29 cellular contexts compared by ENCODE assay signal in the genomic region with DNA sequence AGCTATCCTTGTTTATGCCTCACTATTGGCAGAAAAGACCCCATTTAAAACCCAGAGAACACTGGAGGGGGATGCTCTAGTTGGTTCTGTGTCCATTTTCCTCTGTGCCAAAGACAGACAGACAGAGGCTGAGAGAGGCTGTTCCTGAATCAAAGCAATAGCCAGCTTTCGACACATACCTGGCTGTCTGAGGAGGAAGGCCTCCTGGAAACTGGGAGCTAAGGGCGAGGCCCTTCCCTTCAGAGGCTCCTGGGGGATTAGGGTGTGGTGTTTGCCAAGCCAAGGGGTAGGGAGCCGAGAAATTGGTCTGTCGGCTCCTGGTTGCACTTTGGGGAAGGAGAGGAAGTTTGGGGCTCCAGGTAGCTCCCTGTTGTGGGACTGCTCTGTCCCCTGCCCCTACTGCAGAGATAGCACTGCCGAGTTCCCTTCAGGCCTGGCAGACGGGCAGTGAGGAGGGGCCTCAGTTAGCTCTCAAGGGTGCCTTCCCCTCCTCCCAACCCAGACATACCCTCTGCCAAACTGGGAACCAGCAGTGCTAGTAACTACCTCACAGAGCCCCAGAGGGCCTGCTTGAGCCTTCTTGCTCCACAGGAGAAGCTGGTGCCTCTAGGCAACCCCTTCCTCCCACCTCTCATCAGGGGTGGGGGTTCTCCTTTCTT. TPM values are rescaled to one million over a fixed set of nuclear protein-coding genes. Genes with fewer than 3 reads are reported as not detected.
DNase-seq lines count a peak whose midpoint lies in the region; ATAC-seq and TF ChIP-seq lines count a peak whose summit lies in the region.
"Had no signal": no experiment of that assay in that cellular context is flagged by ENCODE, and none has a peak within 500 bp of the region (broad histone marks: within the 10 kb centered on the region; RNA-seq: fewer than 3 reads in every experiment).

No MANE protein-coding gene starts in this region.

- H3K27me3 ChIP-seq in PC-3 (ENCODE audit: low read length) (no peaks in the 10 kb centered on the region), iPS-20b (ENCODE audit: insufficient read depth, low read length) (no peaks in the 10 kb centered on the region)
- H3K27me3 ChIP-seq: pancreas had no signal

- H3K9ac ChIP-seq in PC-3 (ENCODE audit: low read length), result no peak overlapping the region
- H3K9ac ChIP-seq in iPS-20b (ENCODE audit: low read depth, low read length), result 0 out of 2 replicates have a peak overlapping the region, but pooled peaks have one; percentile 0

- CTCF ChIA-PET in HEK293 (lab: Yijun Ruan, JAX), result interaction anchor here (0.6 to 1.2 kb wide), 5 partner anchors 20 to 175 kb away, joined by 3 to 8 read pairs (median 3); no protein-coding TSS in a partner anchor
- CTCF ChIA-PET in PC-3 (lab: Charles Lee), result interaction anchor here (0.6 to 0.7 kb wide), 3 partner anchors 17 to 534 kb away, joined by 3 to 4 read pairs (median 3); partner anchors contain the start of gene ATP5MC1

- no peaks in the 10 kb centered on the region for H3K9me2 ChIP-seq in PC-3 (replicated peaks; ENCODE audit: low read length)

- H4K20me1 ChIP-seq in PC-3 (ENCODE audit: low read length), result no peaks in the 10 kb centered on the region

- H3F3A ChIP-seq in PC-3 (ENCODE audit: low read length, unreplicated experiment), result no peaks in the 10 kb centered on the region

- peaks cover 2% of the 10 kb centered on the region; the same call in 1 of the 2 replicates for H3K4me1 ChIP-seq in HEK293 (ENCODE audit: control insufficient read depth, insufficient read depth, low read length)
- no peaks in the 10 kb centered on the region for H3K4me1 ChIP-seq in PC-3 (ENCODE audit: insufficient read depth, low read length)
- peaks cover 26% of the 10 kb centered on the region for H3K4me1 ChIP-seq in iPS-20b (ENCODE audit: insufficient read depth, low read length)
- H3K4me1 ChIP-seq: heart left ventricle, pancreas had no signal

- no peak for DNase-seq in PC-3
- no peak for DNase-seq in progenitor cell of endocrine pancreas (ENCODE audit: low spot score, unreplicated experiment)
- DNase-seq in 8988T, result no peak
- DNase-seq in NK-92 treated with Interleukin-12 subunit alpha and Interleukin-12 subunit beta, amount 100 ng/mL, for 24 hours (lab: John Stamatoyannopoulos, UW), result no peak
- DNase-seq: activated CD4-positive, alpha-beta T cell treated with anti-CD3 and anti-CD28 coated beads, Interleukin-2, amount 50 U/mL, for 4 hours; activated T-cell treated with anti-CD3 and anti-CD28 coated beads, Interleukin-2, amount 50 U/mL, for 72 hours; COR-L47; foreskin melanocyte; GDM1; heart left ventricle; NCI-H1417 treated with DMSO at 0.1 percent for 48 hours; NCI-H2029 treated with DMSO at 0.1 percent for 48 hours; NCI-H226; NCI-H748 treated with DMSO at 0.1 percent for 48 hours; pancreas; retina; stimulated activated naive CD4-positive, alpha-beta T cell had no signal

- no peak for TF ChIP-seq CTCF in HEK293 (tag by site-specific recombination; IDR thresholded peaks at IDR 0.05)
- no peak for TF ChIP-seq CTCF in PC-3 (conservative IDR thresholded peaks at IDR 0.05; ENCODE audit: low read depth, low read length)
- TF ChIP-seq CTCF in progenitor cell of endocrine pancreas (IDR thresholded peaks at IDR 0.05; ENCODE audit: unreplicated experiment), result no peak

- H3K79me2 ChIP-seq in PC-3 (ENCODE audit: low read length), result no peaks in the 10 kb centered on the region

- peaks cover 1% of the 10 kb centered on the region for H3K4me1 Mint-ChIP-seq in progenitor cell of endocrine pancreas (ENCODE audit: low read depth)
- H3K4me1 Mint-ChIP-seq: central memory CD8-positive, alpha-beta T cell had no signal

- peak overlapping the region; percentile 64 for H3K27ac Mint-ChIP-seq in progenitor cell of endocrine pancreas
- H3K27ac Mint-ChIP-seq: activated T-cell treated with anti-CD3 and anti-CD28 coated beads, Interleukin-2, amount 50 U/mL, for 72 hours; dendritic cell treated with granulocyte-macrophage colony-stimulating factor and Interleukin-4, amounts not matched to agents 40 ng/mL and 50 ng/mL, for 4 days had no signal

- H3K9me3 ChIP-seq in HEK293 (ENCODE audit: control insufficient read depth, insufficient read depth, low read depth, low read length), result no peaks in the 10 kb centered on the region
- H3K9me3 ChIP-seq in PC-3 (ENCODE audit: low read length), result no peaks in the 10 kb centered on the region
- H3K9me3 ChIP-seq in iPS-20b (ENCODE audit: insufficient read depth, low read depth, low read length), result no peaks in the 10 kb centered on the region
- H3K9me3 ChIP-seq: heart left ventricle, pancreas had no signal

- POLR2A ChIA-PET in HEK293 (lab: Yijun Ruan, JAX), result interaction anchor here (0.6 kb wide), 1 partner anchor 90 kb away, joined by 5 read pairs; no protein-coding TSS in a partner anchor
- POLR2A ChIA-PET in PC-3 (lab: Charles Lee; ENCODE audit: unreplicated experiment), result interaction anchor here (0.7 kb wide), 1 partner anchor 108 kb away, joined by 4 read pairs; no protein-coding TSS in a partner anchor

- H3K4me3 ChIP-seq in HEK293 (ENCODE audit: low read depth, low read length) (no peak overlapping the region), PC-3 (ENCODE audit: low read length) (no peak overlapping the region), iPS-20b (ENCODE audit: low read length) (no peak overlapping the region)
- H3K4me3 ChIP-seq: heart left ventricle, lung, pancreas, skin epidermis had no signal

- H3K27me3 Mint-ChIP-seq in progenitor cell of endocrine pancreas, result no peaks in the 10 kb centered on the region

- no peak overlapping the region for H3K4me3 Mint-ChIP-seq in progenitor cell of endocrine pancreas (ENCODE audit: low read depth)
- H3K4me3 Mint-ChIP-seq: activated T-cell treated with anti-CD3 and anti-CD28 coated beads, Interleukin-2, amount 50 U/mL, for 72 hours; central memory CD8-positive, alpha-beta T cell; dendritic cell treated with granulocyte-macrophage colony-stimulating factor and Interleukin-4, amounts not matched to agents 40 ng/mL and 50 ng/mL, for 4 days had no signal

- BruUV-seq in PC-3 (replicated peaks; lab: Mats Ljungman, UMichigan), result no TSS peak

- no peaks in the 10 kb centered on the region for H3K9me3 Mint-ChIP-seq in progenitor cell of endocrine pancreas (ENCODE audit: low read depth)
- H3K9me3 Mint-ChIP-seq: activated T-cell treated with anti-CD3 and anti-CD28 coated beads, Interleukin-2, amount 50 U/mL, for 72 hours; central memory CD8-positive, alpha-beta T cell; dendritic cell treated with granulocyte-macrophage colony-stimulating factor and Interleukin-4, amounts not matched to agents 40 ng/mL and 50 ng/mL, for 4 days had no signal

- H3K27ac ChIP-seq in HEK293 (ENCODE audit: extremely low read depth, low read depth, low read length) (peak overlapping the region; percentile 31; the same call in 1 of the 2 replicates), PC-3 (ENCODE audit: low read length) (no peak overlapping the region), iPS-20b (ENCODE audit: low read length) (no peak overlapping the region)
- H3K27ac ChIP-seq: C4-2B, heart left ventricle, HL-60, pancreas, RWPE1, skin epidermis had no signal

- intact Hi-C loops in PC-3 (cut with micrococcal nuclease), result no loop called here

- H3K36me3 ChIP-seq in HEK293 (ENCODE audit: control insufficient read depth in 2 of 2, insufficient read depth in 1 of 2, low read length in 2 of 2), result peaks cover 54 to 70% of the 10 kb centered on the region in 2 experiments
- H3K36me3 ChIP-seq in PC-3 (ENCODE audit: low read depth, low read length), result no peaks in the 10 kb centered on the region
- H3K36me3 ChIP-seq in iPS-20b (ENCODE audit: insufficient read depth, low read depth, low read length), result peaks cover 61% of the 10 kb centered on the region
- H3K36me3 ChIP-seq: heart left ventricle, pancreas had no signal

- no peak overlapping the region for H2AFZ ChIP-seq in PC-3 (ENCODE audit: low read length)

- ATAC-seq in PC-3, result peak; percentile 15; the same call in 1 of the 2 replicates
- ATAC-seq in HG02852 (IDR thresholded peaks at IDR 0.05; ENCODE audit: unreplicated experiment), result no peak
- ATAC-seq in GM21526 (IDR thresholded peaks at IDR 0.05; ENCODE audit: low FRiP score, unreplicated experiment), result no peak
- ATAC-seq: activated CD4-positive, CD25-positive, alpha-beta regulatory T cell treated with anti-CD3 and anti-CD28 coated beads, Interleukin-2, amount 50 U/mL, for 24 hours; activated T-cell treated with anti-CD3 and anti-CD28 coated beads, Interleukin-2, amount 50 U/mL, for 72 hours; heart left ventricle; pancreas had no signal

- H3K4me2 ChIP-seq in PC-3 (ENCODE audit: low read length), result no peak overlapping the region

- peaks cover 35% of the 10 kb centered on the region for H3K36me3 Mint-ChIP-seq in progenitor cell of endocrine pancreas (ENCODE audit: insufficient read depth)

TF ChIP-seq in HEK293, 187 proteins besides CTCF, POLR2A, EP300 and RAD21:
- TF ChIP-seq GLIS2 (tag by site-specific recombination; IDR thresholded peaks at IDR 0.05) (no peak), KLF1 (tag by site-specific recombination; IDR thresholded peaks at IDR 0.05) (0 out of 2 replicates have a peak, but pooled peaks have one; percentile 17)

RNA-seq across cellular contexts. Expression of gene IGF2BP1, which starts 56.1 kb away (rescaled TPM):
- total RNA-seq in PC-3 (2014; rRNA removed) (1.2 and 1.3 TPM in 2 replicates), progenitor cell of endocrine pancreas (298 and 326 TPM in 2 replicates)
- total RNA-seq: heart left ventricle had no signal

Comparison
In these comparisons a context has a peak if more than half of its experiments do, and no peak if none do; other contexts are left out.
1. RNA of gene IGF2BP1, which starts 56.1 kb away (total RNA-seq): 298 to 326 TPM in progenitor cell of endocrine pancreas; 1.2 to 1.3 TPM in PC-3; every median in the first group is over 100 times any median in the second.